ENCODE assay signal across 1 cellular context in the genomic region with DNA sequence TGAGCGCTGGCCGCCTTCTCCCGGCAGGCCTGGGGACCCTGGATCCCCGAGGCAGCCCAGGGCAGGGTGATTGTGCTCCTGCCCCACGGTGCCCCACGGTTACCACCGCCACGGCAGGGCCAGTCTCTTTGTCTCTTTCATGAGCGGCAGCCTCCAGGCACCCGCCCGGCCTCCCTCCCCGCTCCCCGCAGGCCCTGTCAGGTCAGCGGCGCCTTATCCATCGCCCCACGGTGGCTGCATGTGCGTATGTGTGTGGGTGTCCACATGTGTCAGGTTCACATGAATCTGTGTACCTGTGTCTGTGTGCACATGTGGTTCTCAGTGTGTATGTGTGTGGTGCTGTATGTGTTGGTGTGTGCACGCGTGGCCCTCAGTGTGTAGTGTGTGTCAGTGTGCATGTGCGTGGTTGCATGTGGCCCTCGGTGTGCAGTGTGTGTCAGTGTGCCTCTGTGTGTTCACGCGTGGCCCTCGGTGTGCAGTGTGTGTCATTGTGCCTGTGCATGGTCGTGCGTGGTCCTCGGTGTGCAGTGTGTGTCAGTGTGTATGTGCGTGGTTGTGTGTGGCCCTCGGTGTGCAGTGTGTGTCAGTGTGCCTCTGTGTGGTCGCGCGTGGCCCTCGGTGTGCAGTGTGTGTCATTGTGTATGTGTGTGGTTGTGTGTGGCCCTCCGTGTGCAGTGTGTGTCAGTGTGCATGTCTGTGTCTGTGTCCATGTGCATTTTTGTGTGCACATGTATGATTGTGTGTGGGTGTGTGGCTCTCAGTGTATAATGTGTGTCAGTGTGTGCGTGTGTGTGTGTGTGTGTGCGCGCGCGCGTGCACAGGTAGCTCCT.
TF ChIP-seq lines count a peak whose summit lies in the region.

No MANE protein-coding gene starts in this region.

TF ChIP-seq in GM23338, 12 proteins besides CTCF, POLR2A, EP300 and RAD21:
- TF ChIP-seq EZH2phosphoT487 (IDR thresholded peaks at IDR 0.05; ENCODE audit: unreplicated experiment) (no peak), CREB1 (CRISPR knock-in tag; IDR thresholded peaks at IDR 0.05; ENCODE audit: low read depth) (no peak), ZNF331 (CRISPR knock-in tag; IDR thresholded peaks at IDR 0.05; ENCODE audit: low read depth) (no peak)
